8 cellular contexts compared by ENCODE assay signal in the genomic region with DNA sequence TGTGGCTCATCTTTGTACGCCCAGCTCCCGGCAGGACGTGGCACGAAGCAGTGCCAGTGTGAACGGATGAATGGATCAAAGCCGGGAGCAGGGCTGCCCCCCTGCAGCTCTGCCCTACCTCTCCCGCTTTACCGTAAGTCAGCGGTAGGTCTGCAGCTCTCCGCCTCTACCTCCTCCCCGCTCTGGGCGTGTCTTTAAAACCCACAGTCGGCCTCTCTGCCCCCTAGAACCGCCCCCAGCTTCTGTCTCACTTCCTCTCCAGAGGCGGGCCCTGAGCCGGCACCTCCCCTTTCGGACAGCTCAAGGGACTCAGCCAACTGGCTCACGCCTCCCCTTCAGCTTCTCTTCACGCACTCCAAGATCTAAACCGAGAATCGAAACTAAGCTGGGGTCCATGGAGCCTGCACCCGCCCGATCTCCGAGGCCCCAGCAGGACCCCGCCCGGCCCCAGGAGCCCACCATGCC. TPM values are rescaled to one million over a fixed set of nuclear protein-coding genes. Genes with fewer than 3 reads are reported as not detected.
A peak's percentile ranks its signal among the peaks of the same experiment; 100 is the strongest.
DNase-seq lines count a peak whose midpoint lies in the region; ATAC-seq, FAIRE-seq and TF ChIP-seq lines count a peak whose summit lies in the region.

Gene PML, plus strand, starts transcription at position 298 of the 465 bp plus-strand sequence. Its CDS starts 97 bp downstream, at position 395.

- H3K36me3 ChIP-seq in KMS-11 (ENCODE audit: insufficient read depth) (peaks cover 4% of the 10 kb centered on the region; the same call in 1 of the 2 replicates), esophagus muscularis mucosa (peaks cover 0 to 18% (median 15%) of the 10 kb centered on the region in 4 donors)

- no peaks in the 10 kb centered on the region for H4K20me1 ChIP-seq in KMS-11 (ENCODE audit: insufficient read depth)

- peaks cover 9 to 19% of the 10 kb centered on the region in 2 donors for H3K36me3 Mint-ChIP-seq in activated T-cell treated with anti-CD3 and anti-CD28 coated beads, Interleukin-2, amount 50 U/mL, for 72 hours (ENCODE audit: insufficient read depth in 2 of 2)

- H3K27me3 ChIP-seq in KMS-11 (ENCODE audit: insufficient read depth, low read depth) (no peaks in the 10 kb centered on the region), esophagus muscularis mucosa (no peaks in the 10 kb centered on the region)

- H3K4me2 ChIP-seq in KMS-11: peak within 1 kb of the TSS; percentile 95

- peak; percentile 71 for ATAC-seq in GM21723 (IDR thresholded peaks at IDR 0.05; ENCODE audit: unreplicated experiment)
- peak; percentile 88 to 89 for ATAC-seq in activated T-cell treated with anti-CD3 and anti-CD28 coated beads, Interleukin-2, amount 50 U/mL, for 72 hours (replicated peaks in 1 of 2)

- H3K27me3 Mint-ChIP-seq in activated T-cell treated with anti-CD3 and anti-CD28 coated beads, Interleukin-2, amount 50 U/mL, for 72 hours (ENCODE audit: low read depth): no peaks in the 10 kb centered on the region

- H3K9ac ChIP-seq in KMS-11: peak within 1 kb of the TSS; percentile 55; the same call in 1 of the 2 replicates

- peak within 1 kb of the TSS; percentile 60; the same call in 1 of the 2 replicates for H2AFZ ChIP-seq in KMS-11 (ENCODE audit: low read depth)

- H3K4me1 Mint-ChIP-seq in activated T-cell treated with anti-CD3 and anti-CD28 coated beads, Interleukin-2, amount 50 U/mL, for 72 hours (ENCODE audit: low read depth): peaks cover 76% of the 10 kb centered on the region

- FAIRE-seq in RCC 7860 (lab: Jason Lieb, UNC): peak; percentile 87

- TF ChIP-seq CTCF in KMS-11 (conservative IDR thresholded peaks at IDR 0.05; ENCODE audit: low read depth, low read length) (no peak), esophagus muscularis mucosa (IDR thresholded peaks at IDR 0.05) (peak in 1 of 3 experiments; percentile 34)

- peak within 1 kb of the TSS; percentile 72 for H3K27ac Mint-ChIP-seq in activated T-cell treated with anti-CD3 and anti-CD28 coated beads, Interleukin-2, amount 50 U/mL, for 72 hours

- no peak for TF ChIP-seq POLR2A in esophagus muscularis mucosa (IDR thresholded peaks at IDR 0.05; ENCODE audit: low read depth)

- no peak within 1 kb of the TSS for H3K4me3 ChIP-seq in KMS-11 (IDR thresholded peaks at IDR 0.05; ENCODE audit: insufficient read depth, low read depth, low read length)
- H3K4me3 ChIP-seq in esophagus muscularis mucosa: peak within 1 kb of the TSS; percentile 76 to 93 (median 88)

- no peaks in the 10 kb centered on the region for H3K9me3 Mint-ChIP-seq in activated T-cell treated with anti-CD3 and anti-CD28 coated beads, Interleukin-2, amount 50 U/mL, for 72 hours

- intact Hi-C loops in esophagus muscularis mucosa (cut with DNase I): no loop called here

- H3K4me3 Mint-ChIP-seq in activated T-cell treated with anti-CD3 and anti-CD28 coated beads, Interleukin-2, amount 50 U/mL, for 72 hours: peak within 1 kb of the TSS; percentile 93 to 100

- 2% methylated on average over 11 of the region's 26 CpGs for WGBS in esophagus muscularis mucosa

- DNase-seq in DMS153 treated with DMSO at 0.1 percent for 48 hours (lab: John Stamatoyannopoulos, UW; ENCODE audit: unreplicated experiment) (peak; percentile 52), RCC 7860 (ENCODE audit: low spot score) (peak; percentile 88), esophagus muscularis mucosa (ENCODE audit: extremely low spot score) (peak; percentile 99), myocyte (ENCODE audit: low read depth) (peak; percentile 96)
- peak; percentile 96 to 98 for DNase-seq in activated T-cell treated with anti-CD3 and anti-CD28 coated beads, Interleukin-2, amount 50 U/mL, for 72 hours
- peak; percentile 86 to 96 for DNase-seq in stimulated activated CD8-positive, alpha-beta memory T cell treated with anti-CD3 and anti-CD28 coated beads, Interleukin-7, amount 100 ng/mL, for 48 hours (ENCODE audit: extremely low read depth in 1 of 2, low read depth in 1 of 2)

- H3K79me2 ChIP-seq in KMS-11 (ENCODE audit: insufficient read depth, low read depth): peaks cover 55% of the 10 kb centered on the region

- peaks cover 58% of the 10 kb centered on the region for H3K4me1 ChIP-seq in KMS-11 (ENCODE audit: low read depth, poor library complexity, severe bottlenecking)
- H3K4me1 ChIP-seq in esophagus muscularis mucosa: peaks cover 76 to 92% (median 89%) of the 10 kb centered on the region in 4 donors

- TF ChIP-seq EP300 in esophagus muscularis mucosa (IDR thresholded peaks at IDR 0.05): no peak

- H3K9me3 ChIP-seq in esophagus muscularis mucosa: no peaks in the 10 kb centered on the region

- H3K27ac ChIP-seq in KMS-11: peak within 1 kb of the TSS; percentile 56
- H3K27ac ChIP-seq in esophagus muscularis mucosa (replicated peaks in 1 of 4): peak within 1 kb of the TSS; percentile 89 to 97 (median 96)

RNA-seq across cellular contexts. Expression of gene PML, which starts in this region (rescaled TPM):
- 10 to 100 TPM; 70.9 to 71.6 TPM for total RNA-seq in activated T-cell treated with anti-CD3 and anti-CD28 coated beads, Interleukin-2, amount 50 U/mL, for 72 hours
- total RNA-seq in esophagus muscularis mucosa (10 to 100 TPM; 48.0 to 61.6 (median 57.2) TPM), myocyte (33.8 and 43.0 TPM in 2 replicates)
- 72.6 TPM for polyA plus RNA-seq in myocyte (2012)
